In genomic region chr10:44864637-44865288, GRCh38 we compare ENCODE assay signal across 8 cellular contexts. TPM values are rescaled to one million over a fixed set of nuclear protein-coding genes. Genes with fewer than 3 reads are reported as not detected.
DNase-seq lines count a peak whose midpoint lies in the region; ATAC-seq, FAIRE-seq and TF ChIP-seq lines count a peak whose summit lies in the region.

No MANE protein-coding gene starts in this region.

- no peak overlapping the region for H3K27ac Mint-ChIP-seq in activated CD8-positive, alpha-beta memory T cell treated with anti-CD3 and anti-CD28 coated beads, Interleukin-2, amount 10 ng/mL, durations not matched to agents 7 days and 5 days

- peak overlapping the region; percentile 97 for H2AFZ ChIP-seq in H1 (ENCODE audit: low read length)

- no peak overlapping the region for H3K14ac ChIP-seq in H1 (ENCODE audit: insufficient read length)

- H4K5ac ChIP-seq in H1 (ENCODE audit: insufficient read length, low read depth, low read length) (peak overlapping the region; percentile 18), mesendoderm (ENCODE audit: low read length) (peak overlapping the region; percentile 98)

- H3K4me1 Mint-ChIP-seq in activated CD8-positive, alpha-beta memory T cell treated with anti-CD3 and anti-CD28 coated beads, Interleukin-2, amount 10 ng/mL, durations not matched to agents 7 days and 5 days, result peaks cover 11% of the 10 kb centered on the region

- H3K9ac ChIP-seq in H1 (replicated peaks in 1 of 4; ENCODE audit: extremely low read depth in 1 of 4, low read depth in 3 of 4, low read length in 3 of 4) (peak overlapping the region in 3 of 4 experiments; percentile 79 to 83 (median 80); a peak in 6 of 7 replicates), mesendoderm (ENCODE audit: low read length) (peak overlapping the region; percentile 90)

- peak overlapping the region; percentile 76 for H3K4me3 Mint-ChIP-seq in activated CD8-positive, alpha-beta memory T cell treated with anti-CD3 and anti-CD28 coated beads, Interleukin-2, amount 10 ng/mL, durations not matched to agents 7 days and 5 days

- FAIRE-seq in H1 (lab: Jason Lieb, UNC), result no peak

- peak; percentile 47 to 59; a peak in 2 of 3 replicates for TF ChIP-seq POLR2A in H1 (IDR thresholded peaks at IDR 0.05; ENCODE audit: control extremely low read depth in 1 of 2, low read depth in 2 of 2, low read length in 2 of 2)

- H3K27me3 Mint-ChIP-seq in activated CD8-positive, alpha-beta memory T cell treated with anti-CD3 and anti-CD28 coated beads, Interleukin-2, amount 10 ng/mL, durations not matched to agents 7 days and 5 days, result peaks cover 55% of the 10 kb centered on the region

- H2BK15ac ChIP-seq in H1 (ENCODE audit: low read length) (peak overlapping the region; percentile 98), mesendoderm (replicated peaks; ENCODE audit: low read depth) (no peak overlapping the region)

- peak overlapping the region; percentile 91 for H4K91ac ChIP-seq in H1 (replicated peaks; ENCODE audit: insufficient read length, low read length)

- DNase-seq in C1 segment of cervical spinal cord (lab: John Stamatoyannopoulos, UW) (peak; percentile 22 to 89 (median 76)), NCI-H774 (lab: John Stamatoyannopoulos, UW) (peak; percentile 50), H1 (ENCODE audit: low read depth in 1 of 2, low spot score in 2 of 2) (peak; percentile 51 to 99), mesendoderm (peak; percentile 93)
- peak; percentile 81 for DNase-seq in activated CD8-positive, alpha-beta memory T cell treated with anti-CD3 and anti-CD28 coated beads, Interleukin-2, amount 10 ng/mL, durations not matched to agents 7 days and 5 days
- DNase-seq in stimulated activated CD8-positive, alpha-beta memory T cell treated with anti-CD3 and anti-CD28 coated beads, Interleukin-12 subunit alpha, Interleukin-12 subunit beta, amount 100 ng/mL, for 24 hours (ENCODE audit: extremely low read depth), result peak; percentile 58

- peak; percentile 78 to 84 for TF ChIP-seq RAD21 in H1 (IDR thresholded peaks at IDR 0.05 in 1 of 2, conservative IDR thresholded peaks at IDR 0.05 in 1 of 2; ENCODE audit: low read depth in 2 of 2, low read length in 2 of 2)

- H4K8ac ChIP-seq in H1 (ENCODE audit: extremely low read depth, insufficient read depth, low read length), result peak overlapping the region; percentile 97
- no peak overlapping the region for H4K8ac ChIP-seq in mesendoderm (ENCODE audit: low read depth, low read length)

- CTCF ChIA-PET in activated CD8-positive, alpha-beta memory T cell treated with anti-CD3 and anti-CD28 coated beads, Interleukin-2, amount 10 ng/mL, durations not matched to agents 7 days and 5 days (lab: Charles Lee), result interaction anchor here (0.6 to 2.8 kb wide), 6 partner anchors 10 to 430 kb away, joined by 3 to 12 read pairs (median 3); no protein-coding TSS in a partner anchor
- CTCF ChIA-PET in H1 (lab: Charles Lee; ENCODE audit: partially characterized antibody), result interaction anchor here (0.6 to 7.0 kb wide), 27 partner anchors 8 to 553 kb away, joined by 3 to 90 read pairs (median 3); no protein-coding TSS in a partner anchor

- H3K23me2 ChIP-seq in H1 (ENCODE audit: low read depth, low read length), result peaks cover 2% of the 10 kb centered on the region

- no peak overlapping the region for H2AK5ac ChIP-seq in H1 (ENCODE audit: low read depth, low read length)
- no peak overlapping the region for H2AK5ac ChIP-seq in mesendoderm (ENCODE audit: low read length)

- no peak overlapping the region for H3K56ac ChIP-seq in H1 (replicated peaks; ENCODE audit: insufficient read length, low read depth, low read length)
- H3K56ac ChIP-seq in mesendoderm (ENCODE audit: low read length), result peak overlapping the region; percentile 99

- H3K4me2 ChIP-seq in H1 (ENCODE audit: insufficient read depth in 1 of 2, low read depth in 2 of 2, low read length in 2 of 2) (peak overlapping the region; percentile 65 to 95), mesendoderm (ENCODE audit: low read length) (peak overlapping the region; percentile 100)

- H3K4me3 ChIP-seq in H1 (ENCODE audit: extremely low read depth in 1 of 4, insufficient read depth in 2 of 4, low read depth in 3 of 4, low read length in 4 of 4) (peak overlapping the region; percentile 36 to 61 (median 59); a peak in 7 of 8 replicates), mesendoderm (ENCODE audit: low read length) (peak overlapping the region; percentile 81)

- H3K18ac ChIP-seq in H1 (ENCODE audit: extremely low read depth, low read length) (peak overlapping the region; percentile 89), mesendoderm (ENCODE audit: low read length) (peak overlapping the region; percentile 12)

- H2BK120ac ChIP-seq in H1 (replicated peaks; ENCODE audit: low read depth, low read length), result peak overlapping the region; percentile 96
- no peak overlapping the region for H2BK120ac ChIP-seq in mesendoderm (ENCODE audit: low read depth, low read length)

- H3K4ac ChIP-seq in H1 (replicated peaks; ENCODE audit: insufficient read length, low read depth, low read length) (no peak overlapping the region), mesendoderm (ENCODE audit: low read depth, low read length) (no peak overlapping the region)

- H3K79me1 ChIP-seq in H1 (ENCODE audit: low read depth, low read length) (no peaks in the 10 kb centered on the region), mesendoderm (ENCODE audit: low read length) (no peaks in the 10 kb centered on the region)

- 3% methylated on average over 42 of the region's 42 CpGs; no CpG with 5 or more reads in 1 of the 2 experiments for WGBS in H1 (ENCODE audit: extremely low coverage in 1 of 2, insufficient coverage in 1 of 2, insufficient read length in 1 of 2, insufficient replicate concordance in 2 of 2, low coverage in 1 of 2, low lambda C conversion rate in 2 of 2, missing lambda C conversion rate in 1 of 2), 2 experiments
- WGBS in mesendoderm (ENCODE audit: extremely low coverage, insufficient coverage, low lambda C conversion rate), result no CpG with 5 or more reads among the region's 42 CpGs

- peak overlapping the region; percentile 94; the same call in 1 of the 2 replicates for H2BK20ac ChIP-seq in H1 (ENCODE audit: low read length)

- H3K36me3 Mint-ChIP-seq in activated CD8-positive, alpha-beta memory T cell treated with anti-CD3 and anti-CD28 coated beads, Interleukin-2, amount 10 ng/mL, durations not matched to agents 7 days and 5 days, result no peaks in the 10 kb centered on the region

- H3K9me3 ChIP-seq in H1 (ENCODE audit: insufficient read depth in 2 of 2, low read depth in 1 of 2, low read length in 1 of 2), result no peaks in the 10 kb centered on the region

- H3K79me2 ChIP-seq in H1 (ENCODE audit: control insufficient read depth in 1 of 2, insufficient read depth in 2 of 2, low read length in 2 of 2) (no peaks in the 10 kb centered on the region), mesendoderm (ENCODE audit: control insufficient read depth, insufficient read depth, low read length) (no peaks in the 10 kb centered on the region)

- H2BK12ac ChIP-seq in H1 (ENCODE audit: low read depth, low read length), result peak overlapping the region; percentile 99

- H3K4me1 ChIP-seq in H1 (replicated peaks in 1 of 4; ENCODE audit: control insufficient read depth in 3 of 4, insufficient read depth in 4 of 4, low read length in 3 of 4) (peaks cover 2 to 17% (median 8%) of the 10 kb centered on the region in 4 experiments; a peak in 6 of 7 replicates), mesendoderm (ENCODE audit: control insufficient read depth, low read depth, low read length) (peaks cover 7% of the 10 kb centered on the region)

- H3K27ac ChIP-seq in H1 (ENCODE audit: low read depth, low read length), result no peak overlapping the region
- H3K27ac ChIP-seq in mesendoderm (ENCODE audit: low read depth, low read length), result no peak overlapping the region

- H3K36me3 ChIP-seq in H1 (ENCODE audit: control insufficient read depth in 2 of 4, insufficient read depth in 4 of 4, low read length in 3 of 4) (no peaks in the 10 kb centered on the region), mesendoderm (ENCODE audit: control insufficient read depth, insufficient read depth, low read length) (no peaks in the 10 kb centered on the region)

- TF ChIP-seq EP300 in H1 (IDR thresholded peaks at IDR 0.05; ENCODE audit: borderline replicate concordance in 1 of 2, low read depth in 2 of 2, low read length in 2 of 2), result no peak

- ATAC-seq in GM19395 (IDR thresholded peaks at IDR 0.05; ENCODE audit: unreplicated experiment), result peak; percentile 95
- peak; percentile 73 for ATAC-seq in HG03521 (IDR thresholded peaks at IDR 0.05; ENCODE audit: unreplicated experiment)
- ATAC-seq in activated CD8-positive, alpha-beta memory T cell treated with anti-CD3 and anti-CD28 coated beads, Interleukin-2, amount 10 ng/mL, durations not matched to agents 7 days and 5 days, result peak; percentile 90

- POLR2A ChIA-PET in H1 (lab: Charles Lee; ENCODE audit: partially characterized antibody), result interaction anchor here (0.6 to 2.4 kb wide), 9 partner anchors 10 to 553 kb away, joined by 3 to 8 read pairs (median 3); no protein-coding TSS in a partner anchor

- no peaks in the 10 kb centered on the region for H4K20me1 ChIP-seq in H1 (replicated peaks in 1 of 2; ENCODE audit: control insufficient read depth in 1 of 2, insufficient read depth in 2 of 2, low read length in 2 of 2)

- peak; percentile 77 to 97 (median 86) for TF ChIP-seq CTCF in H1 (IDR thresholded peaks at IDR 0.05; ENCODE audit: control extremely low read depth in 1 of 3, insufficient read depth in 1 of 3, low read depth in 1 of 3, low read length in 3 of 3)

- H2BK5ac ChIP-seq in H1 (ENCODE audit: low read depth, low read length) (peak overlapping the region; percentile 92; the same call in 1 of the 2 replicates), mesendoderm (ENCODE audit: low read length) (no peak overlapping the region)

- H3K27me3 ChIP-seq in H1 (replicated peaks in 1 of 4; ENCODE audit: control insufficient read depth in 3 of 4, extremely low read depth in 1 of 4, insufficient read depth in 3 of 4, low read length in 3 of 4), result peaks cover 6 to 38% (median 31%) of the 10 kb centered on the region in 4 experiments
- H3K27me3 ChIP-seq in mesendoderm (ENCODE audit: insufficient read depth, low read length, poor library complexity), result no peaks in the 10 kb centered on the region

- no peaks in the 10 kb centered on the region for H3K9me3 Mint-ChIP-seq in activated CD8-positive, alpha-beta memory T cell treated with anti-CD3 and anti-CD28 coated beads, Interleukin-2, amount 10 ng/mL, durations not matched to agents 7 days and 5 days (ENCODE audit: low read depth)

- H3K23ac ChIP-seq in H1 (ENCODE audit: insufficient read length) (no peak overlapping the region), mesendoderm (ENCODE audit: low read length) (no peak overlapping the region)

RNA-seq across cellular contexts. Expression of gene TMEM72, which starts 46.4 kb away (rescaled TPM):
- total RNA-seq in activated CD8-positive, alpha-beta memory T cell treated with anti-CD3 and anti-CD28 coated beads, Interleukin-2, amount 10 ng/mL, durations not matched to agents 7 days and 5 days, result not detected
- not detected in 2 replicates for total RNA-seq in H1 (2021; fragmentation: NEBNext Ultra II Directional; extraction: Animal tissue kit (Norgen Biotek cat#: 25700))
- polyA plus RNA-seq in H1 (2011; rRNA removed), result not detected in 2 replicates
- 0.03 TPM for polyA plus RNA-seq in H1 (2011; cell fraction: cytosol; rRNA removed)
- not detected for polyA plus RNA-seq in H1 (2011; cell fraction: nucleus; rRNA removed)
- polyA plus RNA-seq in H1 (2012, experiment 1 of 2), result not detected in 4 replicates
- polyA plus RNA-seq in H1 (2012, experiment 2 of 2), result not detected
- not detected for polyA plus RNA-seq in H1 (2013, experiment 1 of 2)
- polyA plus RNA-seq in H1 (2013, experiment 2 of 2), result not detected
- not detected in 2 replicates for polyA minus RNA-seq in H1 (2011; rRNA and poly(A)+ RNA removed)
- polyA minus RNA-seq in H1 (2011; cell fraction: cytosol; rRNA and poly(A)+ RNA removed), result not detected
- not detected for polyA minus RNA-seq in H1 (2011; cell fraction: nucleus; rRNA and poly(A)+ RNA removed)
- polyA plus RNA-seq in mesendoderm (2013, experiment 1 of 2), result not detected
- polyA plus RNA-seq in mesendoderm (2013, experiment 2 of 2), result not detected
